1 cellular context compared by ENCODE assay signal in the genomic region with DNA sequence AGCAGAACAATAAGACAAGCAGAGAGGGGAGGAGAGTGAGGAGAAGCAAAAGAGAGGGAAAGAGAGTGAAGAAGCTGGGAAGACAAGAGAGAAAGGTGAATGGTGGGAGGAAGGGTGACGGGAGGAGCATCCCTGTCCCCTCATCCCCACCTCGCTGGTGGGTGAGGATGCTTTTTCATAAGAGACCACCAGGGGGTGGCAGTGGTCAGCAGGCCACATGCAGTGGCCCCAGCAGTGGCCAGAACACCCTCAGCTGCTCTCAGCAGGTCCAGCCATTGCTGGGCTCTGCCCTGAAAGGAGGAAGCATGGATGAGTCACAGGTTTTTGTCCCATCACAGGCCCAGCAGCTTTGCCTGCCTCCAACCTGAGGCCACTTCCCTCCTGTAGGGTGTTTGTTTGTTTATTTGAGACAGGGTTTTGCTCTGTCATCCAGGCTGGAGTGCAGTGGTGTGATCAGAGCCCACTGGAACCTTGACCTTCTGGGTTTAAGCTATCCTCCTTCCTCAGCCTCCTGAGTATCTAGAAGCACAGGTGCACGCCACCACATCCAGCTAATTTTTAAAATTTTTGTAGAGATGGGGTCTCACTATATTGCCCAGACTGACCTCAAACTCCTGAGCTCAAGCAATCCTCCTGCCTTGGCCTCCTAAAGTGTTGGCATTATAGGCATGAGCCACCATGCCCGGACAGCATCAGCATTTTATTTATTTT.
A peak's percentile ranks its signal among the peaks of the same experiment; 100 is the strongest.
TF ChIP-seq lines count a peak whose summit lies in the region.

No MANE protein-coding gene starts in this region.

TF ChIP-seq in GM12878, 131 proteins besides CTCF, POLR2A, EP300 and RAD21 (continued from another document):
- no peak for TF ChIP-seq CHD2 (IDR thresholded peaks at IDR 0.05; ENCODE audit: borderline replicate concordance, low read depth, low read length)
- TF ChIP-seq NFXL1 (IDR thresholded peaks at IDR 0.05; ENCODE audit: borderline replicate concordance) = no peak
- TF ChIP-seq, protein P1, sequence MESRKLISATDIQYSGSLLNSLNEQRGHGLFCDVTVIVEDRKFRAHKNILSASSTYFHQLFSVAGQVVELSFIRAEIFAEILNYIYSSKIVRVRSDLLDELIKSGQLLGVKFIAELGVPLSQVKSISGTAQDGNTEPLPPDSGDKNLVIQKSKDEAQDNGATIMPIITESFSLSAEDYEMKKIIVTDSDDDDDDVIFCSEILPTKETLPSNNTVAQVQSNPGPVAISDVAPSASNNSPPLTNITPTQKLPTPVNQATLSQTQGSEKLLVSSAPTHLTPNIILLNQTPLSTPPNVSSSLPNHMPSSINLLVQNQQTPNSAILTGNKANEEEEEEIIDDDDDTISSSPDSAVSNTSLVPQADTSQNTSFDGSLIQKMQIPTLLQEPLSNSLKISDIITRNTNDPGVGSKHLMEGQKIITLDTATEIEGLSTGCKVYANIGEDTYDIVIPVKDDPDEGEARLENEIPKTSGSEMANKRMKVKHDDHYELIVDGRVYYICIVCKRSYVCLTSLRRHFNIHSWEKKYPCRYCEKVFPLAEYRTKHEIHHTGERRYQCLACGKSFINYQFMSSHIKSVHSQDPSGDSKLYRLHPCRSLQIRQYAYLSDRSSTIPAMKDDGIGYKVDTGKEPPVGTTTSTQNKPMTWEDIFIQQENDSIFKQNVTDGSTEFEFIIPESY (IDR thresholded peaks at IDR 0.05) = no peak
- TF ChIP-seq KAT2A (conservative IDR thresholded peaks at IDR 0.05; ENCODE audit: control insufficient read depth, low read depth, low read length) = no peak
- no peak for TF ChIP-seq BMI1 (IDR thresholded peaks at IDR 0.05; ENCODE audit: borderline replicate concordance)
- TF ChIP-seq, protein P2, sequence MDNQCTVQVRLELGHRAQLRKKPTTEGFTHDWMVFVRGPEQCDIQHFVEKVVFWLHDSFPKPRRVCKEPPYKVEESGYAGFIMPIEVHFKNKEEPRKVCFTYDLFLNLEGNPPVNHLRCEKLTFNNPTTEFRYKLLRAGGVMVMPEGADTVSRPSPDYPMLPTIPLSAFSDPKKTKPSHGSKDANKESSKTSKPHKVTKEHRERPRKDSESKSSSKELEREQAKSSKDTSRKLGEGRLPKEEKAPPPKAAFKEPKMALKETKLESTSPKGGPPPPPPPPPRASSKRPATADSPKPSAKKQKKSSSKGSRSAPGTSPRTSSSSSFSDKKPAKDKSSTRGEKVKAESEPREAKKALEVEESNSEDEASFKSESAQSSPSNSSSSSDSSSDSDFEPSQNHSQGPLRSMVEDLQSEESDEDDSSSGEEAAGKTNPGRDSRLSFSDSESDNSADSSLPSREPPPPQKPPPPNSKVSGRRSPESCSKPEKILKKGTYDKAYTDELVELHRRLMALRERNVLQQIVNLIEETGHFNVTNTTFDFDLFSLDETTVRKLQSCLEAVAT (IDR thresholded peaks at IDR 0.05) = no peak
- no peak for TF ChIP-seq POU2F2 (IDR thresholded peaks at IDR 0.05; ENCODE audit: borderline replicate concordance, low read depth, low read length)
- no peak for TF ChIP-seq RB1 (IDR thresholded peaks at IDR 0.05; ENCODE audit: borderline replicate concordance)
- no peak for TF ChIP-seq ZNF207 (IDR thresholded peaks at IDR 0.05; ENCODE audit: borderline replicate concordance)
- TF ChIP-seq NR2C1 (IDR thresholded peaks at IDR 0.05) = no peak
- TF ChIP-seq, protein P3, sequence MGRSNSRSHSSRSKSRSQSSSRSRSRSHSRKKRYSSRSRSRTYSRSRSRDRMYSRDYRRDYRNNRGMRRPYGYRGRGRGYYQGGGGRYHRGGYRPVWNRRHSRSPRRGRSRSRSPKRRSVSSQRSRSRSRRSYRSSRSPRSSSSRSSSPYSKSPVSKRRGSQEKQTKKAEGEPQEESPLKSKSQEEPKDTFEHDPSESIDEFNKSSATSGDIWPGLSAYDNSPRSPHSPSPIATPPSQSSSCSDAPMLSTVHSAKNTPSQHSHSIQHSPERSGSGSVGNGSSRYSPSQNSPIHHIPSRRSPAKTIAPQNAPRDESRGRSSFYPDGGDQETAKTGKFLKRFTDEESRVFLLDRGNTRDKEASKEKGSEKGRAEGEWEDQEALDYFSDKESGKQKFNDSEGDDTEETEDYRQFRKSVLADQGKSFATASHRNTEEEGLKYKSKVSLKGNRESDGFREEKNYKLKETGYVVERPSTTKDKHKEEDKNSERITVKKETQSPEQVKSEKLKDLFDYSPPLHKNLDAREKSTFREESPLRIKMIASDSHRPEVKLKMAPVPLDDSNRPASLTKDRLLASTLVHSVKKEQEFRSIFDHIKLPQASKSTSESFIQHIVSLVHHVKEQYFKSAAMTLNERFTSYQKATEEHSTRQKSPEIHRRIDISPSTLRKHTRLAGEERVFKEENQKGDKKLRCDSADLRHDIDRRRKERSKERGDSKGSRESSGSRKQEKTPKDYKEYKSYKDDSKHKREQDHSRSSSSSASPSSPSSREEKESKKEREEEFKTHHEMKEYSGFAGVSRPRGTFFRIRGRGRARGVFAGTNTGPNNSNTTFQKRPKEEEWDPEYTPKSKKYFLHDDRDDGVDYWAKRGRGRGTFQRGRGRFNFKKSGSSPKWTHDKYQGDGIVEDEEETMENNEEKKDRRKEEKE (IDR thresholded peaks at IDR 0.05) = no peak
- 0 out of 3 replicates have a peak, but pooled peaks of 1 of the 2 experiments have one; percentile 12 for TF ChIP-seq EGR1 (IDR thresholded peaks at IDR 0.05; ENCODE audit: borderline replicate concordance in 1 of 2, low read depth in 2 of 2, low read length in 2 of 2)
- no peak for TF ChIP-seq PML (IDR thresholded peaks at IDR 0.05; ENCODE audit: low read length)
- peak; percentile 88 for TF ChIP-seq SMC3 (IDR thresholded peaks at IDR 0.05; ENCODE audit: borderline replicate concordance, low read length)
- peak; percentile 61; the same call in 1 of the 2 replicates for TF ChIP-seq YY1 (IDR thresholded peaks at IDR 0.05; ENCODE audit: low read depth, low read length)
- TF ChIP-seq IKZF2 (IDR thresholded peaks at IDR 0.05) = no peak
- TF ChIP-seq NR2F1 (conservative IDR thresholded peaks at IDR 0.05) = no peak
- TF ChIP-seq HDAC6 (IDR thresholded peaks at IDR 0.05; ENCODE audit: unreplicated experiment) = no peak
